Comparison of ENCODE assay signal across 8 cellular contexts in the genomic region with DNA sequence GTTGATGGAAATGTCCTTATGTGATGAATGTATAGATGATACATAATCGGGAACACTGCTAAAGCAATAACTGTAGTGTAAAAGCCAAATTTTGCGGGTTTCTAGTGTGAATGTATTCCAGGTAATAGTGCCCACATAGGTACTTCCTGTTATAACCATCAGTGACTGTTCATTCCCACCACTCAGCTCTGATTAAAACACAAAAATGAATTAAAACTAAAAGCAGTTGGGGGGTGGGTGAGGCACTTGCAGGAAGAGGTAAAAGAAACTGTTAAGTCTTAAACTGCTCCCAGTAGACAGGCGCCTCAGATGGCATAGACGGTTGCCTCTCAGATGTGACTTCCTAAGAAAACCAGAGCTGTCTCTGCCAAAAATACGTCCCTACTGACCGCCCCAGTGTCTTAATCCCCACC. TPM values are rescaled to one million over a fixed set of nuclear protein-coding genes. Genes with fewer than 3 reads are reported as not detected.
A peak's percentile ranks its signal among the peaks of the same experiment; 100 is the strongest.
DNase-seq lines count a peak whose midpoint lies in the region; ATAC-seq and TF ChIP-seq lines count a peak whose summit lies in the region.

No MANE protein-coding gene starts in this region.

- intact Hi-C loops in psoas muscle (cut with DNase I) = loop anchor here (2.0 to 10.0 kb wide), 6 partner anchors 25 to 277 kb away; a partner anchor contains a TSS

- peak; percentile 35 for DNase-seq in OCI-M1 (lab: John Stamatoyannopoulos, UW)
- no peak for DNase-seq in coronary artery (ENCODE audit: low spot score)
- no peak for DNase-seq in psoas muscle
- DNase-seq in medulla oblongata (ENCODE audit: extremely low spot score) = no peak
- DNase-seq in DMS153 (lab: John Stamatoyannopoulos, UW) = no peak

- ATAC-seq in psoas muscle (no peak), HG03460 (IDR thresholded peaks at IDR 0.05; ENCODE audit: unreplicated experiment) (no peak), HG02840 (IDR thresholded peaks at IDR 0.05; ENCODE audit: low FRiP score, unreplicated experiment) (no peak)

- H3K36me3 ChIP-seq in ES-I3 (ENCODE audit: insufficient read depth, low read length) (peaks cover 2% of the 10 kb centered on the region; the same call in 1 of the 2 replicates), psoas muscle (ENCODE audit: insufficient read depth in 1 of 2, low read depth in 1 of 2) (no peaks in the 10 kb centered on the region)

- H3K4me1 ChIP-seq in ES-I3 (ENCODE audit: insufficient read depth, low read length) (no peaks in the 10 kb centered on the region; the same call in 1 of the 2 replicates), psoas muscle (no peaks in the 10 kb centered on the region)

- peak overlapping the region in 1 of 2 donors; percentile 91 for H3K27ac ChIP-seq in coronary artery
- H3K27ac ChIP-seq in psoas muscle = peak overlapping the region; percentile 92

- H3K9me3 ChIP-seq in ES-I3 (ENCODE audit: control insufficient read depth, insufficient read depth, low read length) = no peaks in the 10 kb centered on the region
- no peaks in the 10 kb centered on the region for H3K9me3 ChIP-seq in psoas muscle

- WGBS in psoas muscle, 3 donors = 75 to 85% (median 79%) methylated on average over 6 of the region's 6 CpGs

- no peaks in the 10 kb centered on the region for H3K27me3 ChIP-seq in psoas muscle (ENCODE audit: insufficient read depth in 3 of 3, low read length in 2 of 3)

- TF ChIP-seq CTCF in coronary artery (IDR thresholded peaks at IDR 0.05) (no peak), psoas muscle (IDR thresholded peaks at IDR 0.05) (no peak)

- H3K4me3 ChIP-seq in coronary artery (peak overlapping the region; percentile 83), psoas muscle (peak overlapping the region; percentile 86)

- H3K9ac ChIP-seq in ES-I3 (ENCODE audit: low read depth, low read length) = peak overlapping the region; percentile 78; the same call in 1 of the 2 replicates

RNA-seq across cellular contexts. Expression of a gene that starts 0.9 kb away (rescaled TPM):
- 10 to 100 TPM in 3 of 4 donors, 1 to 10 TPM in 1; 7.8 to 17.1 (median 15.2) TPM for total RNA-seq in psoas muscle
- polyA plus RNA-seq in psoas muscle = 10 to 100 TPM; 16.2 to 30.5 (median 19.7) TPM
